ENCODE assay signal across 8 cellular contexts in genomic region chr7:102891693-102892261, GRCh38. TPM values are rescaled to one million over a fixed set of nuclear protein-coding genes. Genes with fewer than 3 reads are reported as not detected.
DNase-seq lines count a peak whose midpoint lies in the region; ATAC-seq and TF ChIP-seq lines count a peak whose summit lies in the region.

No MANE protein-coding gene starts in this region.

- no peaks in the 10 kb centered on the region for H3K27me3 ChIP-seq in SJCRH30
- H3K27me3 ChIP-seq in skeletal muscle satellite cell (ENCODE audit: control insufficient read depth, insufficient read depth, low read length): no peaks in the 10 kb centered on the region

- ATAC-seq in stimulated activated memory B cell treated with anti-CD40 and anti-IgM and Interleukin-4, amounts not matched to agents 10 μg/mL and 1 μg/mL and 100 μg/mL, for 72 hours: no peak

- no peaks in the 10 kb centered on the region for H3K9me3 Mint-ChIP-seq in stimulated activated memory B cell treated with anti-CD40 and anti-IgM and Interleukin-4, amounts not matched to agents 10 μg/mL and 1 μg/mL and 100 μg/mL, for 72 hours
- peaks cover 2% of the 10 kb centered on the region for H3K9me3 Mint-ChIP-seq in Calu3 (ENCODE audit: low read depth, unreplicated experiment)

- DNase-seq in HCEC 1CT (peak; percentile 88), SJCRH30 (peak; percentile 52 to 64), fibroblast of villous mesenchyme (ENCODE audit: low read depth) (peak; percentile 74), NCI-H1417 (lab: John Stamatoyannopoulos, UW) (no peak), Calu3 (no peak), NCI-H1417 treated with DMSO at 0.1 percent for 48 hours (lab: John Stamatoyannopoulos, UW) (no peak)

- no peaks in the 10 kb centered on the region for H3K9me3 ChIP-seq in SJCRH30 (replicated peaks)
- H3K9me3 ChIP-seq in skeletal muscle satellite cell (replicated peaks; ENCODE audit: low read length): no peaks in the 10 kb centered on the region

- peak overlapping the region; percentile 75 for H3K9ac ChIP-seq in skeletal muscle satellite cell (ENCODE audit: low read depth, low read length)

- H3K27ac ChIP-seq in SJCRH30: no peak overlapping the region

- CTCF ChIA-PET in Calu3 (lab: Charles Lee): interaction anchor here (0.5 kb wide), 1 partner anchor 170 kb away, joined by 3 read pairs; no protein-coding TSS in a partner anchor

- no peaks in the 10 kb centered on the region for H3K36me3 Mint-ChIP-seq in stimulated activated memory B cell treated with anti-CD40 and anti-IgM and Interleukin-4, amounts not matched to agents 10 μg/mL and 1 μg/mL and 100 μg/mL, for 72 hours
- peaks cover 5% of the 10 kb centered on the region for H3K36me3 Mint-ChIP-seq in Calu3 (ENCODE audit: insufficient read depth, unreplicated experiment)

- H3K4me3 ChIP-seq in SJCRH30: no peak overlapping the region
- no peak overlapping the region for H3K4me3 ChIP-seq in fibroblast of villous mesenchyme (ENCODE audit: low read depth, low read length)
- peak overlapping the region; percentile 30 for H3K4me3 ChIP-seq in skeletal muscle satellite cell (ENCODE audit: low read length)

- H3K36me3 ChIP-seq in SJCRH30 (no peaks in the 10 kb centered on the region), skeletal muscle satellite cell (ENCODE audit: insufficient read depth, low read length) (no peaks in the 10 kb centered on the region)

- peak overlapping the region; percentile 61 for H3K4me2 ChIP-seq in skeletal muscle satellite cell (ENCODE audit: low read length)

- no peak for TF ChIP-seq CTCF in fibroblast of villous mesenchyme (IDR thresholded peaks at IDR 0.05; ENCODE audit: insufficient read depth, low read depth, low read length)
- TF ChIP-seq CTCF in Calu3 (IDR thresholded peaks at IDR 0.05; ENCODE audit: unreplicated experiment): no peak

- BruUV-seq in Calu3 (replicated peaks; lab: Mats Ljungman, UMichigan): no TSS peak

- intact Hi-C loops in Calu3 (cut with micrococcal nuclease; ENCODE audit: unreplicated experiment): no loop called here

- no peak overlapping the region for H3K27ac Mint-ChIP-seq in stimulated activated memory B cell treated with anti-CD40 and anti-IgM and Interleukin-4, amounts not matched to agents 10 μg/mL and 1 μg/mL and 100 μg/mL, for 72 hours
- no peak overlapping the region for H3K27ac Mint-ChIP-seq in Calu3 (ENCODE audit: unreplicated experiment)

- peaks cover 17% of the 10 kb centered on the region for H3K4me1 ChIP-seq in SJCRH30
- peaks cover 44% of the 10 kb centered on the region for H3K4me1 ChIP-seq in skeletal muscle satellite cell (ENCODE audit: control insufficient read depth, insufficient read depth, low read length)

- no peak overlapping the region for H3K4me3 Mint-ChIP-seq in stimulated activated memory B cell treated with anti-CD40 and anti-IgM and Interleukin-4, amounts not matched to agents 10 μg/mL and 1 μg/mL and 100 μg/mL, for 72 hours
- H3K4me3 Mint-ChIP-seq in Calu3 (ENCODE audit: low read depth, unreplicated experiment): no peak overlapping the region

- no peaks in the 10 kb centered on the region for H3K4me1 Mint-ChIP-seq in stimulated activated memory B cell treated with anti-CD40 and anti-IgM and Interleukin-4, amounts not matched to agents 10 μg/mL and 1 μg/mL and 100 μg/mL, for 72 hours
- peaks cover 35% of the 10 kb centered on the region for H3K4me1 Mint-ChIP-seq in Calu3 (ENCODE audit: low read depth, unreplicated experiment)

- no peaks in the 10 kb centered on the region for H3K27me3 Mint-ChIP-seq in stimulated activated memory B cell treated with anti-CD40 and anti-IgM and Interleukin-4, amounts not matched to agents 10 μg/mL and 1 μg/mL and 100 μg/mL, for 72 hours
- H3K27me3 Mint-ChIP-seq in Calu3 (ENCODE audit: unreplicated experiment): no peaks in the 10 kb centered on the region

RNA-seq across cellular contexts. Expression of gene LRRC17, which starts 21.0 kb away (rescaled TPM):
- 67.1 and 71.2 TPM in 2 replicates for total RNA-seq in SJCRH30 (2014; rRNA removed; shearing (Covaris generic))
- total RNA-seq in fibroblast of villous mesenchyme (39.9 and 70.0 TPM in 2 replicates), Calu3 (2022) (0.32 and 0.42 TPM in 2 replicates)
- total RNA-seq in skeletal muscle satellite cell (2012; rRNA removed): 23.3 and 50.0 TPM in 2 replicates

Comparison
In these comparisons a context has a peak if more than half of its experiments do, and no peak if none do; other contexts are left out.
1. DNase-seq: peak in HCEC 1CT (single experiment), SJCRH30 (2 of 2) and fibroblast of villous mesenchyme (single experiment); none in NCI-H1417 (0 of 3), Calu3 (single experiment) and NCI-H1417 treated with DMSO at 0.1 percent for 48 hours (single experiment).
2. RNA of gene LRRC17, which starts 21.0 kb away (total RNA-seq): 39.9 to 70.0 TPM in fibroblast of villous mesenchyme and 67.1 to 71.2 TPM in SJCRH30; 0.32 to 0.42 TPM in Calu3; every median in the first group is over 10 times any median in the second.